ENCODE assay signal across 12 cellular contexts in the genomic region with DNA sequence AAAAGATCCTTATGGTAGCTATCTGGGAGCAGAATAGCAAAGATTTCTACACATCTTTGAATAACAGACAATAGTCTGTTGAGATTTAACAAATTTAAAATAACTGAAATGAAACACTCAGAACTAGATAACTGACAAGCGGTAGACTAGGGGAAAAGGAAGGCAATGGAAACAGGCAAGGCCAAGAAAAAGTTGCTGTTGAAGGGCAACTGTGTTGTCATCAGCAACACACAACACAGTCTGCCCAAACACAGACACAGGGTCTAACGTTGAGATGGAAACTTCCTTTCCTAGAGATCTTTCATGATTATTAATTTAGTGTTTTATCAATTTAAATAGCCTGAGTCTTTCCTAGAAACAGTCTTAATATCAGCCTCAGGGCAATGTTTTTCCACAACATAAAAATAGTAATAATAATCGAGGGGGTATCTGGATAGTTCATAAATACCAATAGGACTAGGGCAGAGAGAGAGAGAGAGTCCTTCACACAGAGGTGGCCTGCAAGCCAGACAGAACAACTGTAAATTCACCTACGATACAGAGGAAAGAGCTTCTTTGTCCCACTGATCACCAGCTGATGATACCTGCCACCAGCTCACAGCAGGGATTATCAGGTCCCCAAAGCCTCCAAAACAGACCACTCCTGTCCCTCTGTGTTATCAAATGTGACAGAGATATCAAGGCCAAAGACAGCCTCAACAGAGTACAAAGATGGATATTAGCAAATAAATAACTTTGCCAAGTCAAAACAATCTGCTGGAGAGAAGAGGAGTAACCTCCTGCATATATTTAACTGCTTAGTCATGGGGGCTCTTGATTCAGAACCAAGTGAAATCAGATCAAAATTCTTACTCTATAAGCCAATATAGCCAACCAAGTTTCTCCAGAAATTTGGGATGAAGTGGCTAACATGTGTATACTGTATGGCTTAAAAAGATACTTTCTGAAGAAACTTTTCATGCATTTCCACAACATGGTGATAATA.
A peak's percentile ranks its signal among the peaks of the same experiment; 100 is the strongest.
DNase-seq lines count a peak whose midpoint lies in the region; ATAC-seq and TF ChIP-seq lines count a peak whose summit lies in the region.
"Had no signal": no experiment of that assay in that cellular context is flagged by ENCODE, and none has a peak within 500 bp of the region (broad histone marks: within the 10 kb centered on the region; RNA-seq: fewer than 3 reads in every experiment).

No MANE protein-coding gene starts in this region.

- no peak overlapping the region for H3K4me3 ChIP-seq in fibroblast of the aortic adventitia (ENCODE audit: low read depth, low read length)
- H3K4me3 ChIP-seq in spleen: no peak overlapping the region
- H3K4me3 ChIP-seq in gastroesophageal sphincter: no peak overlapping the region
- H3K4me3 ChIP-seq in H7 (ENCODE audit: insufficient read depth, low read depth, low read length): no peak overlapping the region
- H3K4me3 ChIP-seq: hepatocyte, PC-9 had no signal

- H3K4me3 Mint-ChIP-seq in activated T-cell treated with anti-CD3 and anti-CD28 coated beads, Interleukin-2, amount 50 U/mL, for 72 hours: peak overlapping the region in 1 of 2 donors; percentile 16
- no peak overlapping the region for H3K4me3 Mint-ChIP-seq in activated T-cell treated with anti-CD3 and anti-CD28 coated beads, Interleukin-2, amount 50 U/mL, for 4 hours
- no peak overlapping the region for H3K4me3 Mint-ChIP-seq in T-cell

- no peaks in the 10 kb centered on the region for H3K36me3 ChIP-seq in spleen
- H3K36me3 ChIP-seq in gastroesophageal sphincter: no peaks in the 10 kb centered on the region
- no peaks in the 10 kb centered on the region for H3K36me3 ChIP-seq in H7 (replicated peaks; ENCODE audit: control insufficient read depth, insufficient read depth, low read length)
- H3K36me3 ChIP-seq: brain microvascular endothelial cell had no signal

- peaks cover 61% of the 10 kb centered on the region for H3K4me1 Mint-ChIP-seq in activated T-cell treated with anti-CD3 and anti-CD28 coated beads, Interleukin-2, amount 50 U/mL, for 72 hours (ENCODE audit: low read depth)
- peaks cover 27% of the 10 kb centered on the region for H3K4me1 Mint-ChIP-seq in activated T-cell treated with anti-CD3 and anti-CD28 coated beads, Interleukin-2, amount 50 U/mL, for 4 hours (ENCODE audit: low read depth)
- peaks cover 7 to 16% (median 11%) of the 10 kb centered on the region in 3 donors for H3K4me1 Mint-ChIP-seq in T-cell

- no peak for DNase-seq in activated T-cell treated with anti-CD3 and anti-CD28 coated beads, Interleukin-2, amount 50 U/mL, for 72 hours
- no peak for DNase-seq in activated T-cell treated with anti-CD3 and anti-CD28 coated beads, Interleukin-2, amount 50 U/mL, for 4 hours
- no peak for DNase-seq in T-cell
- DNase-seq in fibroblast of the aortic adventitia (ENCODE audit: low read depth): peak; percentile 72
- no peak for DNase-seq in spleen
- no peak for DNase-seq in GM13977 (ENCODE audit: low spot score)
- no peak for DNase-seq in H7
- DNase-seq: activated CD4-positive, alpha-beta T cell treated with anti-CD3 and anti-CD28 coated beads for 48 hours; brain microvascular endothelial cell; PC-9 had no signal

- TF ChIP-seq EP300 in gastroesophageal sphincter (IDR thresholded peaks at IDR 0.05): no peak

- in situ Hi-C loops in GM13977 (cut with MboI; ENCODE audit: low pct_unique_long_range_greater_than_20kb, low sequenced_read_pairs, unreplicated experiment): loop anchor here (10.0 kb wide), 2 partner anchors 102 to 272 kb away; no protein-coding TSS in a partner anchor

- intact Hi-C loops in spleen (cut with DNase I; ENCODE audit: low total_unique reads): loop anchor here (5.0 kb wide), 2 partner anchors 109 to 164 kb away; no protein-coding TSS in a partner anchor

- POLR2A ChIA-PET in T-cell (lab: Charles Lee): no interaction called here

- peak overlapping the region; percentile 82 for H3K27ac Mint-ChIP-seq in activated T-cell treated with anti-CD3 and anti-CD28 coated beads, Interleukin-2, amount 50 U/mL, for 72 hours
- H3K27ac Mint-ChIP-seq in T-cell: peak overlapping the region; percentile 9 to 33

- H3K27me3 ChIP-seq in spleen (replicated peaks in 1 of 7) (no peaks in the 10 kb centered on the region), gastroesophageal sphincter (no peaks in the 10 kb centered on the region), H7 (ENCODE audit: control insufficient read depth, insufficient read depth, low read length) (no peaks in the 10 kb centered on the region)
- H3K27me3 ChIP-seq: brain microvascular endothelial cell, hepatocyte had no signal

- H3K4me1 ChIP-seq in spleen (peaks cover 18 to 44% (median 36%) of the 10 kb centered on the region in 6 donors), gastroesophageal sphincter (peaks cover 3 to 41% (median 7%) of the 10 kb centered on the region in 3 donors)

- TF ChIP-seq CTCF in fibroblast of the aortic adventitia (IDR thresholded peaks at IDR 0.05; ENCODE audit: insufficient read depth, low read length): no peak
- TF ChIP-seq CTCF in spleen (IDR thresholded peaks at IDR 0.05 in 8 of 11, conservative IDR thresholded peaks at IDR 0.05 in 3 of 11): no peak
- TF ChIP-seq CTCF in GM13977 (IDR thresholded peaks at IDR 0.05; ENCODE audit: extremely low read depth, insufficient read depth, missing control alignments): no peak
- TF ChIP-seq CTCF in gastroesophageal sphincter (IDR thresholded peaks at IDR 0.05): no peak

- H3K9me3 ChIP-seq in spleen: no peaks in the 10 kb centered on the region
- H3K9me3 ChIP-seq in gastroesophageal sphincter: no peaks in the 10 kb centered on the region

- ATAC-seq in activated T-cell treated with anti-CD3 and anti-CD28 coated beads, Interleukin-2, amount 50 U/mL, for 72 hours (replicated peaks in 1 of 2): no peak
- no peak for ATAC-seq in activated T-cell treated with anti-CD3 and anti-CD28 coated beads, Interleukin-2, amount 50 U/mL, for 4 hours
- ATAC-seq in T-cell (replicated peaks in 1 of 4) (no peak), gastroesophageal sphincter (no peak)

- TF ChIP-seq POLR2A in spleen (IDR thresholded peaks at IDR 0.05) (no peak), gastroesophageal sphincter (IDR thresholded peaks at IDR 0.05) (no peak)

- CTCF ChIA-PET in T-cell (lab: Charles Lee): interaction anchor here in 1 of 2 donors (0.7 to 4.1 kb wide), 6 partner anchors 17 to 286 kb away, joined by 3 to 23 read pairs (median 8); no protein-coding TSS in a partner anchor

- peak overlapping the region in 7 of 8 donors; percentile 2 to 72 (median 29) for H3K27ac ChIP-seq in spleen
- no peak overlapping the region for H3K27ac ChIP-seq in gastroesophageal sphincter
- H3K27ac ChIP-seq: brain microvascular endothelial cell, hepatocyte, PC-9 had no signal

- WGBS in spleen, 5 donors: 51 to 62% (median 56%) methylated on average over 4 of the region's 4 CpGs
- 20 to 42% methylated on average over 4 of the region's 4 CpGs for WGBS in gastroesophageal sphincter (ENCODE audit: low coverage in 1 of 2), 2 donors

- no peaks in the 10 kb centered on the region for H3K9me3 Mint-ChIP-seq in activated T-cell treated with anti-CD3 and anti-CD28 coated beads, Interleukin-2, amount 50 U/mL, for 72 hours
- H3K9me3 Mint-ChIP-seq in activated T-cell treated with anti-CD3 and anti-CD28 coated beads, Interleukin-2, amount 50 U/mL, for 4 hours: no peaks in the 10 kb centered on the region
- no peaks in the 10 kb centered on the region for H3K9me3 Mint-ChIP-seq in T-cell

- no peaks in the 10 kb centered on the region for H3K27me3 Mint-ChIP-seq in activated T-cell treated with anti-CD3 and anti-CD28 coated beads, Interleukin-2, amount 50 U/mL, for 72 hours (ENCODE audit: low read depth)
- no peaks in the 10 kb centered on the region for H3K27me3 Mint-ChIP-seq in activated T-cell treated with anti-CD3 and anti-CD28 coated beads, Interleukin-2, amount 50 U/mL, for 4 hours (ENCODE audit: low read depth)
- H3K27me3 Mint-ChIP-seq in T-cell: no peaks in the 10 kb centered on the region

- no peaks in the 10 kb centered on the region for H3K36me3 Mint-ChIP-seq in activated T-cell treated with anti-CD3 and anti-CD28 coated beads, Interleukin-2, amount 50 U/mL, for 72 hours (ENCODE audit: insufficient read depth in 2 of 2)
- no peaks in the 10 kb centered on the region for H3K36me3 Mint-ChIP-seq in activated T-cell treated with anti-CD3 and anti-CD28 coated beads, Interleukin-2, amount 50 U/mL, for 4 hours (ENCODE audit: insufficient read depth)
- no peaks in the 10 kb centered on the region for H3K36me3 Mint-ChIP-seq in T-cell

Comparison
In these comparisons a context has a peak if more than half of its experiments do, and no peak if none do; other contexts are left out.
1. H3K27ac ChIP-seq: peak in spleen (7 of 8); none in gastroesophageal sphincter (0 of 4).